In the genomic region with DNA sequence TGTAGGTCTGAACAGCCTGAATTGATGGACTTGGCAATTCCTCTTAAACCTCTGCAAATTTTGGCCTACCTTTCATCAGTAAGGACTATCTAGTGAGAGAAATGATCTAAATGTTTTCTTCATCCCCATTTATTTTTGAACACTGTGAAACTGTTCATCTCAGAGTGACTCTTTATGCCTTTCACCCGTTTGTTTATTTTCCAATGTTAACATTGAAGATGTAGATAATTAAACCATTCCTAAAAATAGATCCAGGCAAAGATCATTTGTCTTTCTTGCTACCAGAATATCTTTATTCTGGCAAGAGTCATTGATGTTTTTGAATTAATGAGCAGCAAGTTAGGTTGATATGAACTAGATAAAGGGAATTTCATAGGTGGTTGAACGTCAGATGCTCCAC, we compare ENCODE assay signal across 8 cellular contexts. TPM values are rescaled to one million over a fixed set of nuclear protein-coding genes. Genes with fewer than 3 reads are reported as not detected.
DNase-seq lines count a peak whose midpoint lies in the region; ATAC-seq and TF ChIP-seq lines count a peak whose summit lies in the region.
"Had no signal": no experiment of that assay in that cellular context is flagged by ENCODE, and none has a peak within 500 bp of the region (broad histone marks: within the 10 kb centered on the region; RNA-seq: fewer than 3 reads in every experiment).

No MANE protein-coding gene starts in this region.

- H3K9ac ChIP-seq in IMR-90 (ENCODE audit: low read depth, low read length) (peak overlapping the region; percentile 20; the same call in 1 of the 2 replicates), iPS-20b (ENCODE audit: low read depth, low read length) (no peak overlapping the region)

- H2BK20ac ChIP-seq in IMR-90 (ENCODE audit: low read depth, low read length) = no peak overlapping the region

- no peak for ATAC-seq in IMR-90 (ENCODE audit: low read depth)
- ATAC-seq in activated T-helper 17 cell treated with anti-CD3 and anti-CD28 coated beads, Interleukin-2, amount 50 U/mL, for 72 hours (replicated peaks) = no peak
- no peak for ATAC-seq in stimulated activated naive B cell treated with anti-CD40 and anti-IgM and Interleukin-4, amounts not matched to agents 10 μg/mL and 1 μg/mL and 100 μg/mL, for 72 hours (replicated peaks)
- ATAC-seq in HG02571 (IDR thresholded peaks at IDR 0.05; ENCODE audit: unreplicated experiment) = no peak

- peak overlapping the region; percentile 77 for H3K4me3 Mint-ChIP-seq in activated T-helper 17 cell treated with anti-CD3 and anti-CD28 coated beads, Interleukin-2, amount 50 U/mL, for 72 hours
- peak overlapping the region; percentile 69 to 77 for H3K4me3 Mint-ChIP-seq in stimulated activated naive B cell treated with anti-CD40 and anti-IgM and Interleukin-4, amounts not matched to agents 10 μg/mL and 1 μg/mL and 100 μg/mL, for 72 hours

- H3K4me1 Mint-ChIP-seq in activated T-helper 17 cell treated with anti-CD3 and anti-CD28 coated beads, Interleukin-2, amount 50 U/mL, for 72 hours = peaks cover 36% of the 10 kb centered on the region
- H3K4me1 Mint-ChIP-seq in stimulated activated naive B cell treated with anti-CD40 and anti-IgM and Interleukin-4, amounts not matched to agents 10 μg/mL and 1 μg/mL and 100 μg/mL, for 72 hours = peaks cover 51 to 73% of the 10 kb centered on the region in 2 donors

- H3K27me3 Mint-ChIP-seq in activated T-helper 17 cell treated with anti-CD3 and anti-CD28 coated beads, Interleukin-2, amount 50 U/mL, for 72 hours = no peaks in the 10 kb centered on the region
- H3K27me3 Mint-ChIP-seq in stimulated activated naive B cell treated with anti-CD40 and anti-IgM and Interleukin-4, amounts not matched to agents 10 μg/mL and 1 μg/mL and 100 μg/mL, for 72 hours = no peaks in the 10 kb centered on the region

- no peak overlapping the region for H2AK5ac ChIP-seq in IMR-90 (ENCODE audit: low read depth, low read length)

- BruUV-seq in IMR-90 (replicated peaks; lab: Mats Ljungman, UMichigan) = no TSS peak

- H3K4me3 ChIP-seq in IMR-90 (ENCODE audit: insufficient read depth, low read depth, low read length) (peak overlapping the region; percentile 43; the same call in 1 of the 2 replicates), iPS-20b (ENCODE audit: low read length) (peak overlapping the region; percentile 19; the same call in 1 of the 2 replicates)

- intact Hi-C loops in IMR-90 (cut with micrococcal nuclease) = loop anchor here (5.0 kb wide), 1 partner anchor 174 kb away; no protein-coding TSS in a partner anchor

- dilution Hi-C loops in IMR-90 (cut with HindIII; ENCODE audit: low sequenced_read_pairs, unreplicated experiment) = no loop called here

- H4K8ac ChIP-seq in IMR-90 (ENCODE audit: low read depth in 2 of 2, low read length in 2 of 2) = no peak overlapping the region

- no peaks in the 10 kb centered on the region for H3K9me3 Mint-ChIP-seq in activated T-helper 17 cell treated with anti-CD3 and anti-CD28 coated beads, Interleukin-2, amount 50 U/mL, for 72 hours
- peaks cover 0 to 2% of the 10 kb centered on the region in 2 donors for H3K9me3 Mint-ChIP-seq in stimulated activated naive B cell treated with anti-CD40 and anti-IgM and Interleukin-4, amounts not matched to agents 10 μg/mL and 1 μg/mL and 100 μg/mL, for 72 hours

- H2AFZ ChIP-seq in IMR-90 (replicated peaks; ENCODE audit: low read length, poor library complexity) = no peak overlapping the region

- POLR2A ChIA-PET in IMR-90 (lab: Charles Lee; ENCODE audit: unreplicated experiment) = no interaction called here

- H3K4ac ChIP-seq in IMR-90 (ENCODE audit: low read depth, low read length) = no peak overlapping the region

- peaks cover 7 to 32% of the 10 kb centered on the region in 2 experiments; a peak in 3 of 4 replicates for H3K79me1 ChIP-seq in IMR-90 (ENCODE audit: low read depth in 1 of 2, low read length in 2 of 2)

- no peaks in the 10 kb centered on the region for H3K9me3 ChIP-seq in IMR-90 (ENCODE audit: control insufficient read depth, insufficient read depth, low read length)
- H3K9me3 ChIP-seq in iPS-20b (ENCODE audit: insufficient read depth, low read depth, low read length) = no peaks in the 10 kb centered on the region

- no peaks in the 10 kb centered on the region for H3K36me3 ChIP-seq in IMR-90 (ENCODE audit: control insufficient read depth, insufficient read depth, low read length)
- no peaks in the 10 kb centered on the region for H3K36me3 ChIP-seq in iPS-20b (ENCODE audit: insufficient read depth, low read depth, low read length)

- no peak overlapping the region for H2AK9ac ChIP-seq in IMR-90 (replicated peaks; ENCODE audit: low read depth, low read length, poor library complexity)

- H2BK5ac ChIP-seq in IMR-90 (ENCODE audit: low read depth, low read length, poor library complexity, severe bottlenecking) = no peak overlapping the region

- no peak overlapping the region for H3K18ac ChIP-seq in IMR-90 (ENCODE audit: low read depth, low read length)

- no peak overlapping the region for H4K5ac ChIP-seq in IMR-90 (ENCODE audit: low read depth, low read length)

- TF ChIP-seq POLR2A in IMR-90 (IDR thresholded peaks at IDR 0.05; ENCODE audit: low read depth, low read length) = no peak

- H3K4me2 ChIP-seq in IMR-90 (ENCODE audit: low read depth, low read length) = peak overlapping the region; percentile 93

- H3K27me3 ChIP-seq in IMR-90 (ENCODE audit: control insufficient read depth, insufficient read depth, low read length) = no peaks in the 10 kb centered on the region
- H3K27me3 ChIP-seq in iPS-20b (ENCODE audit: insufficient read depth, low read length) = peaks cover 11% of the 10 kb centered on the region; the same call in 1 of the 2 replicates

- no CpG with 5 or more reads among the region's 2 CpGs for WGBS in IMR-90 (ENCODE audit: extremely low coverage in 2 of 2, insufficient read length in 1 of 2), 2 experiments

- no peak for TF ChIP-seq CTCF in IMR-90 (conservative IDR thresholded peaks at IDR 0.05; ENCODE audit: low read depth, low read length)

- TF ChIP-seq RAD21 in IMR-90 (IDR thresholded peaks at IDR 0.05; ENCODE audit: low read length) = no peak

- no peaks in the 10 kb centered on the region; the same call in 1 of the 2 replicates for H3K9me1 ChIP-seq in IMR-90 (ENCODE audit: insufficient read depth, low read length)

- no peak for DNase-seq in IMR-90
- DNase-seq in stimulated activated naive B cell treated with anti-CD40 and anti-IgM and Interleukin-4, amounts not matched to agents 10 μg/mL and 1 μg/mL and 100 μg/mL, for 72 hours = no peak
- no peak for DNase-seq in UCSD-AML1 (lab: John Stamatoyannopoulos, UW; ENCODE audit: unreplicated experiment)
- no peak for DNase-seq in NCI-H748 (lab: John Stamatoyannopoulos, UW; ENCODE audit: unreplicated experiment)
- DNase-seq: NCI-H1930 had no signal

- no peak overlapping the region for H3K14ac ChIP-seq in IMR-90 (replicated peaks; ENCODE audit: low read depth, low read length)

- H3K4me1 ChIP-seq in IMR-90 (ENCODE audit: control insufficient read depth, insufficient read depth, low read length) = no peaks in the 10 kb centered on the region; the same call in 1 of the 2 replicates
- H3K4me1 ChIP-seq in iPS-20b (ENCODE audit: insufficient read depth, low read length) = peaks cover 13% of the 10 kb centered on the region

- no peak overlapping the region for H3K23ac ChIP-seq in IMR-90 (ENCODE audit: low read depth, low read length)

- no peak overlapping the region for H4K91ac ChIP-seq in IMR-90 (ENCODE audit: insufficient read depth, low read depth, low read length)

- peaks cover 14% of the 10 kb centered on the region for H3K36me3 Mint-ChIP-seq in activated T-helper 17 cell treated with anti-CD3 and anti-CD28 coated beads, Interleukin-2, amount 50 U/mL, for 72 hours (ENCODE audit: low read depth)
- H3K36me3 Mint-ChIP-seq in stimulated activated naive B cell treated with anti-CD40 and anti-IgM and Interleukin-4, amounts not matched to agents 10 μg/mL and 1 μg/mL and 100 μg/mL, for 72 hours = peaks cover 14 to 30% of the 10 kb centered on the region in 2 donors

- in situ Hi-C loops in IMR-90 (cut with MboI; ENCODE audit: low sequenced_read_pairs) = no loop called here

- H2BK15ac ChIP-seq in IMR-90 (ENCODE audit: low read depth, low read length) = no peak overlapping the region

- H3K56ac ChIP-seq in IMR-90 (ENCODE audit: extremely low read depth, insufficient read depth, low read length) = no peak overlapping the region

- H2BK120ac ChIP-seq in IMR-90 (ENCODE audit: low read depth, low read length) = no peak overlapping the region

- H4K20me1 ChIP-seq in IMR-90 (ENCODE audit: insufficient read depth, low read length) = peaks cover 9% of the 10 kb centered on the region; the same call in 1 of the 2 replicates

- CTCF ChIA-PET in IMR-90 (lab: Yijun Ruan, JAX) = interaction anchor here (1.0 kb wide), 1 partner anchor 34 kb away, joined by 3 read pairs; no protein-coding TSS in a partner anchor

- H3K27ac Mint-ChIP-seq in activated T-helper 17 cell treated with anti-CD3 and anti-CD28 coated beads, Interleukin-2, amount 50 U/mL, for 72 hours = no peak overlapping the region
- H3K27ac Mint-ChIP-seq in stimulated activated naive B cell treated with anti-CD40 and anti-IgM and Interleukin-4, amounts not matched to agents 10 μg/mL and 1 μg/mL and 100 μg/mL, for 72 hours = no peak overlapping the region

- H3K27ac ChIP-seq in IMR-90 (ENCODE audit: insufficient read depth, low read length) = no peak overlapping the region
- H3K27ac ChIP-seq in iPS-20b (ENCODE audit: low read length) = no peak overlapping the region

TF ChIP-seq in IMR-90, 13 proteins besides CTCF, POLR2A, EP300 and RAD21 (continues in another document):
- TF ChIP-seq FOS (IDR thresholded peaks at IDR 0.05; ENCODE audit: low read depth, low read length) (no peak), CHD1 (IDR thresholded peaks at IDR 0.05; ENCODE audit: low read depth, low read length) (no peak), BHLHE40 (IDR thresholded peaks at IDR 0.05; ENCODE audit: low read depth, low read length) (no peak), RFX5 (IDR thresholded peaks at IDR 0.05; ENCODE audit: low read depth, low read length) (no peak), CEBPB (IDR thresholded peaks at IDR 0.05; ENCODE audit: low read depth, low read length) (no peak), MAZ (IDR thresholded peaks at IDR 0.05; ENCODE audit: borderline replicate concordance, low read depth, low read length) (no peak), RCOR1 (IDR thresholded peaks at IDR 0.05; ENCODE audit: insufficient replicate concordance, low read length) (no peak), MXI1 (IDR thresholded peaks at IDR 0.05; ENCODE audit: borderline replicate concordance, low read depth, low read length) (no peak), SMC3 (IDR thresholded peaks at IDR 0.05; ENCODE audit: low read depth, low read length) (no peak), NFE2L2 (IDR thresholded peaks at IDR 0.05; ENCODE audit: low read depth, low read length) (no peak)

RNA-seq across cellular contexts. Expression of a gene that starts 3.2 kb away (rescaled TPM):
- 22.6 and 24.2 TPM in 2 replicates for total RNA-seq in IMR-90 (2012; rRNA removed)
- polyA plus RNA-seq in IMR-90 (2012; rRNA removed) = 7.8 and 8.5 TPM in 2 replicates
- polyA plus RNA-seq in IMR-90 (2012; cell fraction: cytosol; rRNA removed) = 2.8 and 2.9 TPM in 2 replicates
- 3.1 and 21.7 TPM in 2 replicates for polyA plus RNA-seq in IMR-90 (2012; cell fraction: nucleus; rRNA removed; ENCODE audit: low replicate concordance)
- 10 to 100 TPM; 13.3 to 15.6 TPM for total RNA-seq in activated T-helper 17 cell treated with anti-CD3 and anti-CD28 coated beads, Interleukin-2, amount 50 U/mL, for 72 hours
